28 cellular contexts compared by ENCODE assay signal in the genomic region with DNA sequence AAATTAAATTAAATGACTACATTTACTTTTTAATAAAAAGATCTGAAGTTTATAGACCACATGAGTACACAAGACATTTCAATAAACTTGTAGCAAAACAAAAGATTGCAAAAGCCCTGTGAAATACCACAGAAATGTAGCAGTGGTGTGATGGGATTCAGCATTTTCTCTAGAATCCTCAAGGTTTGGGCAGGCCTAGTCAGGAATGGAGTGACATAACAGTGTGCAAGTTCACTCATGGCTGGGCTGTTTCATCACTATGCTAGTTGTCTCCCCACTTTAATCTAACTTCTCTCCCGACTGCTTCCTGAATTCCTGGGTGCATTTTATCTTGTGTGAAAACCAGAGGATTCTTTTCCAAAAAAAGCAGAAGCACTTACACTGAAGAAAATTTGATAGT.
"Had no signal": no experiment of that assay in that cellular context is flagged by ENCODE, and none has a peak within 500 bp of the region (broad histone marks: within the 10 kb centered on the region; RNA-seq: fewer than 3 reads in every experiment).

No MANE protein-coding gene starts in this region.

- H3K4me3 ChIP-seq: gastroesophageal sphincter had no signal

- H3K4me3 Mint-ChIP-seq: activated CD4-positive, alpha-beta memory T cell treated with anti-CD3 and anti-CD28 coated beads for 36 hours; activated CD4-positive, alpha-beta T cell treated with anti-CD3 and anti-CD28 coated beads for 36 hours; activated CD4-positive, alpha-beta T cell treated with anti-CD3 and anti-CD28 coated beads, Interleukin-2, amount 10 ng/mL, durations not matched to agents 24 days and 14 days; activated CD8-positive, alpha-beta memory T cell treated with anti-CD3 and anti-CD28 coated beads, Interleukin-2, amount 10 ng/mL, durations not matched to agents 7 days and 5 days; activated CD8-positive, alpha-beta T cell treated with anti-CD3 and anti-CD28 coated beads, Interleukin-2, amount 10 ng/mL, durations not matched to agents 7 days and 5 days; activated naive CD4-positive, alpha-beta T cell treated with anti-CD3 and anti-CD28 coated beads, Interleukin-2, amount 10 ng/mL, durations not matched to agents 7 days and 5 days; activated naive CD8-positive, alpha-beta T cell treated with anti-CD3 and anti-CD28 coated beads, Interleukin-2, amount 10 ng/mL, durations not matched to agents 7 days and 5 days; activated T-cell treated with anti-CD3 and anti-CD28 coated beads, Interleukin-2, amount 50 U/mL, for 24 hours; activated T-cell treated with anti-CD3 and anti-CD28 coated beads, Interleukin-2, amount 50 U/mL, for 72 hours had no signal

- H3K4me1 ChIP-seq: gastroesophageal sphincter had no signal

- H3K9me3 Mint-ChIP-seq: activated naive CD8-positive, alpha-beta T cell treated with anti-CD3 and anti-CD28 coated beads, Interleukin-2, amount 10 ng/mL, durations not matched to agents 7 days and 5 days had no signal

- H3K36me3 ChIP-seq: brain microvascular endothelial cell, gastroesophageal sphincter had no signal

- H3K27me3 Mint-ChIP-seq: activated CD4-positive, alpha-beta memory T cell treated with anti-CD3 and anti-CD28 coated beads for 36 hours; activated CD4-positive, alpha-beta T cell treated with anti-CD3 and anti-CD28 coated beads for 36 hours; activated CD4-positive, alpha-beta T cell treated with anti-CD3 and anti-CD28 coated beads, Interleukin-2, amount 10 ng/mL, durations not matched to agents 24 days and 14 days; activated CD8-positive, alpha-beta memory T cell treated with anti-CD3 and anti-CD28 coated beads, Interleukin-2, amount 10 ng/mL, durations not matched to agents 7 days and 5 days; activated naive CD4-positive, alpha-beta T cell treated with anti-CD3 and anti-CD28 coated beads, Interleukin-2, amount 10 ng/mL, durations not matched to agents 7 days and 5 days; activated naive CD8-positive, alpha-beta T cell treated with anti-CD3 and anti-CD28 coated beads, Interleukin-2, amount 10 ng/mL, durations not matched to agents 7 days and 5 days; activated T-cell treated with anti-CD3 and anti-CD28 coated beads, Interleukin-2, amount 50 U/mL, for 24 hours had no signal

- H3K27me3 ChIP-seq: brain microvascular endothelial cell, gastroesophageal sphincter had no signal

- H3K27ac Mint-ChIP-seq: activated CD4-positive, alpha-beta memory T cell treated with anti-CD3 and anti-CD28 coated beads for 36 hours; activated CD4-positive, alpha-beta T cell treated with anti-CD3 and anti-CD28 coated beads for 36 hours; activated CD4-positive, alpha-beta T cell treated with anti-CD3 and anti-CD28 coated beads, Interleukin-2, amount 10 ng/mL, durations not matched to agents 24 days and 14 days; activated CD8-positive, alpha-beta memory T cell treated with anti-CD3 and anti-CD28 coated beads, Interleukin-2, amount 10 ng/mL, durations not matched to agents 7 days and 5 days; activated CD8-positive, alpha-beta T cell treated with anti-CD3 and anti-CD28 coated beads, Interleukin-2, amount 10 ng/mL, durations not matched to agents 7 days and 5 days; activated naive CD4-positive, alpha-beta T cell treated with anti-CD3 and anti-CD28 coated beads, Interleukin-2, amount 10 ng/mL, durations not matched to agents 7 days and 5 days; activated naive CD4-positive, alpha-beta T cell treated with anti-CD3 and anti-CD28 coated beads, Interleukin-2, amount 50 U/mL, for 72 hours; activated naive CD8-positive, alpha-beta T cell treated with anti-CD3 and anti-CD28 coated beads, Interleukin-2, amount 10 ng/mL, durations not matched to agents 7 days and 5 days; activated T-cell treated with anti-CD3 and anti-CD28 coated beads, Interleukin-2, amount 50 U/mL, for 24 hours; activated T-cell treated with anti-CD3 and anti-CD28 coated beads, Interleukin-2, amount 50 U/mL, for 72 hours had no signal

- ATAC-seq: activated CD4-positive, alpha-beta T cell treated with anti-CD3 and anti-CD28 coated beads for 36 hours; activated CD8-positive, alpha-beta memory T cell treated with anti-CD3 and anti-CD28 coated beads, Interleukin-2, amount 10 ng/mL, durations not matched to agents 7 days and 5 days; activated CD8-positive, alpha-beta T cell treated with anti-CD3 and anti-CD28 coated beads, Interleukin-2, amount 10 ng/mL, durations not matched to agents 7 days and 5 days; activated naive CD4-positive, alpha-beta T cell treated with anti-CD3 and anti-CD28 coated beads, Interleukin-2, amount 50 U/mL, for 72 hours; activated T-cell treated with anti-CD3 and anti-CD28 coated beads, Interleukin-2, amount 50 U/mL, for 72 hours; esophagus mucosa; gastroesophageal sphincter had no signal

- H3K27ac ChIP-seq: brain microvascular endothelial cell, gastroesophageal sphincter had no signal

- DNase-seq: activated CD4-positive, alpha-beta memory T cell treated with anti-CD3 and anti-CD28 coated beads for 36 hours; activated CD4-positive, alpha-beta T cell treated with anti-CD3 and anti-CD28 coated beads for 36 hours; activated CD4-positive, alpha-beta T cell treated with anti-CD3 and anti-CD28 coated beads, Interleukin-2, amount 10 ng/mL, durations not matched to agents 24 days and 14 days; activated CD4-positive, CD25-positive, alpha-beta regulatory T cell; activated CD4-positive, CD25-positive, alpha-beta regulatory T cell treated with anti-CD3 and anti-CD28 coated beads, Interleukin-2, amount 50 U/mL, for 72 hours; activated CD8-positive, alpha-beta memory T cell treated with anti-CD3 and anti-CD28 coated beads, Interleukin-2, amount 10 ng/mL, durations not matched to agents 7 days and 5 days; activated CD8-positive, alpha-beta memory T cell treated with anti-CD3 and anti-CD28 coated beads, Interleukin-2, amount 50 U/mL, for 4 hours; activated CD8-positive, alpha-beta T cell treated with anti-CD3 and anti-CD28 coated beads, Interleukin-2, amount 10 ng/mL, durations not matched to agents 7 days and 5 days; activated gamma-delta T cell; activated naive CD4-positive, alpha-beta T cell; activated naive CD4-positive, alpha-beta T cell treated with anti-CD3 and anti-CD28 coated beads, Interleukin-2, amount 10 ng/mL, durations not matched to agents 7 days and 5 days; activated naive CD8-positive, alpha-beta T cell treated with anti-CD3 and anti-CD28 coated beads, Interleukin-2, amount 10 ng/mL, durations not matched to agents 7 days and 5 days; activated T-cell treated with anti-CD3 and anti-CD28 coated beads, Interleukin-2, amount 50 U/mL, for 24 hours; activated T-cell treated with anti-CD3 and anti-CD28 coated beads, Interleukin-2, amount 50 U/mL, for 72 hours; amniotic stem cell; anterior cingulate cortex; brain microvascular endothelial cell; caudate nucleus; cortex of kidney; dermis blood vessel endothelial cell; effector CD8-positive, alpha-beta T cell; foreskin melanocyte; head of caudate nucleus; hippocampal formation; T-helper 2 cell had no signal

- H3K36me3 Mint-ChIP-seq: activated CD4-positive, alpha-beta memory T cell treated with anti-CD3 and anti-CD28 coated beads for 36 hours; activated CD8-positive, alpha-beta memory T cell treated with anti-CD3 and anti-CD28 coated beads, Interleukin-2, amount 10 ng/mL, durations not matched to agents 7 days and 5 days; activated naive CD4-positive, alpha-beta T cell treated with anti-CD3 and anti-CD28 coated beads, Interleukin-2, amount 10 ng/mL, durations not matched to agents 7 days and 5 days; activated naive CD4-positive, alpha-beta T cell treated with anti-CD3 and anti-CD28 coated beads, Interleukin-2, amount 50 U/mL, for 72 hours; activated naive CD8-positive, alpha-beta T cell treated with anti-CD3 and anti-CD28 coated beads, Interleukin-2, amount 10 ng/mL, durations not matched to agents 7 days and 5 days had no signal

- H3K4me1 Mint-ChIP-seq: activated CD4-positive, alpha-beta T cell treated with anti-CD3 and anti-CD28 coated beads for 36 hours; activated CD4-positive, alpha-beta T cell treated with anti-CD3 and anti-CD28 coated beads, Interleukin-2, amount 10 ng/mL, durations not matched to agents 24 days and 14 days; activated CD8-positive, alpha-beta memory T cell treated with anti-CD3 and anti-CD28 coated beads, Interleukin-2, amount 10 ng/mL, durations not matched to agents 7 days and 5 days; activated naive CD4-positive, alpha-beta T cell treated with anti-CD3 and anti-CD28 coated beads, Interleukin-2, amount 10 ng/mL, durations not matched to agents 7 days and 5 days; activated naive CD8-positive, alpha-beta T cell treated with anti-CD3 and anti-CD28 coated beads, Interleukin-2, amount 10 ng/mL, durations not matched to agents 7 days and 5 days had no signal

- H3K9me3 ChIP-seq: gastroesophageal sphincter had no signal
